ENCODE assay signal across 16 cellular contexts in genomic region chr7:135743907-135744789, GRCh38. TPM values are rescaled to one million over a fixed set of nuclear protein-coding genes. Genes with fewer than 3 reads are reported as not detected.
DNase-seq lines count a peak whose midpoint lies in the region; ATAC-seq and TF ChIP-seq lines count a peak whose summit lies in the region.
"Had no signal": no experiment of that assay in that cellular context is flagged by ENCODE, and none has a peak within 500 bp of the region (broad histone marks: within the 10 kb centered on the region; RNA-seq: fewer than 3 reads in every experiment).

No MANE protein-coding gene starts in this region.

- H3K9me3 ChIP-seq in left ventricle myocardium inferior (replicated peaks) (no peaks in the 10 kb centered on the region), transverse colon (no peaks in the 10 kb centered on the region)
- H3K9me3 ChIP-seq: adrenal gland had no signal

- H3K4me1 Mint-ChIP-seq in brain: peaks cover 10% of the 10 kb centered on the region

- DNase-seq in NCI-H1417 (lab: John Stamatoyannopoulos, UW): peak in 2 of 3 experiments; percentile 10 to 19
- DNase-seq in NCI-H1417 treated with DMSO at 0.1 percent for 48 hours (lab: John Stamatoyannopoulos, UW): no peak
- peak; percentile 23 for DNase-seq in left ventricle myocardium inferior
- no peak for DNase-seq in transverse colon
- DNase-seq in lower leg skin (ENCODE audit: low spot score in 2 of 2): no peak
- DNase-seq in ureter (ENCODE audit: low spot score): no peak
- DNase-seq: adrenal gland; DMS153; left colon; nucleus accumbens; stimulated activated CD4-positive, alpha-beta T cell treated with anti-CD3 and anti-CD28 coated beads, Interleukin-4, amount 100 ng/mL, for 24 hours had no signal

- TF ChIP-seq EP300 in transverse colon (IDR thresholded peaks at IDR 0.05; ENCODE audit: low read depth): no peak

- H3K4me3 ChIP-seq in left ventricle myocardium inferior: peak overlapping the region; percentile 62
- no peak overlapping the region for H3K4me3 ChIP-seq in transverse colon
- H3K4me3 ChIP-seq in lower leg skin (ENCODE audit: low read depth, poor library complexity, severe bottlenecking): no peak overlapping the region
- H3K4me3 ChIP-seq: adrenal gland had no signal

- no peak overlapping the region for H3K4me3 Mint-ChIP-seq in brain

- H3K4me1 ChIP-seq in left ventricle myocardium inferior: peaks cover 67% of the 10 kb centered on the region
- no peaks in the 10 kb centered on the region for H3K4me1 ChIP-seq in transverse colon

- no peak for ATAC-seq in HG03025 (IDR thresholded peaks at IDR 0.05; ENCODE audit: low FRiP score, unreplicated experiment)
- ATAC-seq: left colon had no signal

- no peak for TF ChIP-seq POLR2A in transverse colon (IDR thresholded peaks at IDR 0.05)
- no peak for TF ChIP-seq POLR2A in lower leg skin (IDR thresholded peaks at IDR 0.05)

- WGBS in transverse colon (ENCODE audit: low coverage in 1 of 2), 2 donors: 66 to 68% methylated on average over 8 to 14 of the region's 14 CpGs
- 38 to 39% methylated on average over 14 of the region's 14 CpGs for WGBS in lower leg skin, 2 donors

- TF ChIP-seq CTCF in brain (conservative IDR thresholded peaks at IDR 0.05) (no peak), left ventricle myocardium inferior (IDR thresholded peaks at IDR 0.05; ENCODE audit: borderline replicate concordance) (no peak), transverse colon (IDR thresholded peaks at IDR 0.05) (no peak), lower leg skin (IDR thresholded peaks at IDR 0.05) (no peak)

- in situ Hi-C loops in transverse colon (cut with MboI; ENCODE audit: low pct_ligation_motif_present in 1 of 4, low pct_unique_long_range_greater_than_20kb in 1 of 4, low sequenced_read_pairs in 3 of 4): no loop called here

- no peaks in the 10 kb centered on the region for H3K36me3 Mint-ChIP-seq in brain

- intact Hi-C loops in left ventricle myocardium inferior (cut with micrococcal nuclease): no loop called here
- intact Hi-C loops in transverse colon (cut with DNase I; ENCODE audit: low total_unique reads): no loop called here
- intact Hi-C loops in lower leg skin (cut with DNase I; ENCODE audit: low total_unique reads): no loop called here

- H3K27me3 ChIP-seq in left ventricle myocardium inferior (ENCODE audit: low read depth) (no peaks in the 10 kb centered on the region), transverse colon (no peaks in the 10 kb centered on the region)
- H3K27me3 ChIP-seq: adrenal gland had no signal

- H3K36me3 ChIP-seq in left ventricle myocardium inferior (no peaks in the 10 kb centered on the region), transverse colon (no peaks in the 10 kb centered on the region)
- H3K36me3 ChIP-seq: adrenal gland had no signal

- H3K27ac ChIP-seq in left ventricle myocardium inferior (replicated peaks) (peak overlapping the region; percentile 69), transverse colon (peak overlapping the region in 3 of 4 donors; percentile 17 to 27 (median 18))
- H3K27ac ChIP-seq: 22Rv1 had no signal

- H3K27me3 Mint-ChIP-seq in brain: peaks cover 14% of the 10 kb centered on the region

- H3K9me3 Mint-ChIP-seq in brain: peaks cover 0 to 3% (median 0%) of the 10 kb centered on the region in 5 experiments

- H3K27ac Mint-ChIP-seq in brain: peak overlapping the region in 3 of 5 experiments; percentile 1 to 52 (median 3)

RNA-seq across cellular contexts. Expression of gene FAM180A, which starts 4.5 kb away (rescaled TPM):
- not detected for polyA plus RNA-seq in brain (ENCODE audit: insufficient read depth, low read depth, low replicate concordance)
- total RNA-seq in left ventricle myocardium inferior: 19.7 TPM
- 1 to 10 TPM in 2 of 4 donors, not detected in 2; 1.2 to 3.8 TPM for total RNA-seq in transverse colon
- total RNA-seq in lower leg skin: 10 to 100 TPM in 1 of 4 donors, 1 to 10 TPM in 2, under 1 TPM in 1; 0.34 to 10.3 (median 5.6) TPM
- 1.1 TPM for total RNA-seq in ureter
- total RNA-seq: epithelial cell of proximal tubule; T-helper 2 cell treated with Interferon-gamma antibody and Interleukin-4, amounts not matched to agents 100 ng/mL and 5 ng/mL, for 36 hours had no signal

RNA-seq across cellular contexts. Expression of gene SLC13A4, which starts 16.2 kb away (rescaled TPM):
- polyA plus RNA-seq in brain (ENCODE audit: insufficient read depth, low read depth, low replicate concordance): 7.1 TPM
- total RNA-seq in left ventricle myocardium inferior: 0.44 TPM
- total RNA-seq in transverse colon: 10 to 100 TPM in 1 of 4 donors, 1 to 10 TPM in 1, not detected in 2; 3.0 to 15.3 TPM
- total RNA-seq in lower leg skin: 1 to 10 TPM in 1 of 4 donors, under 1 TPM in 3; 0.23 to 1.1 (median 0.49) TPM
- 0.13 TPM for total RNA-seq in ureter
- total RNA-seq: epithelial cell of proximal tubule; left colon; T-helper 2 cell treated with Interferon-gamma antibody and Interleukin-4, amounts not matched to agents 100 ng/mL and 5 ng/mL, for 36 hours had no signal

Comparison
In these comparisons a context has a peak if more than half of its experiments do, and no peak if none do; other contexts are left out.
1. DNase-seq: peak in NCI-H1417 (2 of 3) and left ventricle myocardium inferior (single experiment); none in NCI-H1417 treated with DMSO at 0.1 percent for 48 hours (single experiment), transverse colon (single experiment), lower leg skin (0 of 2) and ureter (single experiment).